20 cellular contexts compared by ENCODE assay signal in genomic region chr5:65184780-65185179, GRCh38.
DNase-seq lines count a peak whose midpoint lies in the region; ATAC-seq, FAIRE-seq and TF ChIP-seq lines count a peak whose summit lies in the region.
"Had no signal": no experiment of that assay in that cellular context is flagged by ENCODE, and none has a peak within 500 bp of the region (broad histone marks: within the 10 kb centered on the region; RNA-seq: fewer than 3 reads in every experiment).

No MANE protein-coding gene starts in this region.

- no peaks in the 10 kb centered on the region for H3K27me3 Mint-ChIP-seq in astrocyte (ENCODE audit: low read depth, unreplicated experiment)
- H3K27me3 Mint-ChIP-seq: stimulated activated naive B cell treated with anti-CD40 and anti-IgM and Interleukin-4, amounts not matched to agents 10 μg/mL and 1 μg/mL and 100 μg/mL, for 72 hours had no signal

- H3K4me1 Mint-ChIP-seq in astrocyte (ENCODE audit: low read depth, unreplicated experiment), result peaks cover 47% of the 10 kb centered on the region
- H3K4me1 Mint-ChIP-seq: stimulated activated naive B cell treated with anti-CD40 and anti-IgM and Interleukin-4, amounts not matched to agents 10 μg/mL and 1 μg/mL and 100 μg/mL, for 72 hours had no signal

- H3K27me3 ChIP-seq in cardiac muscle cell, result no peaks in the 10 kb centered on the region
- no peaks in the 10 kb centered on the region for H3K27me3 ChIP-seq in astrocyte (ENCODE audit: insufficient read depth, low read length)
- H3K27me3 ChIP-seq: body of pancreas, MG63, sigmoid colon, uterus had no signal

- TF ChIP-seq CTCF in cardiac muscle cell (IDR thresholded peaks at IDR 0.05; ENCODE audit: low read depth, low read length), result no peak
- TF ChIP-seq CTCF in astrocyte (IDR thresholded peaks at IDR 0.05; ENCODE audit: insufficient read depth, low read depth, low read length), result no peak

- H3K9me3 ChIP-seq in cardiac muscle cell (ENCODE audit: low read depth) (no peaks in the 10 kb centered on the region), astrocyte (ENCODE audit: insufficient read depth, low read depth, low read length) (no peaks in the 10 kb centered on the region)
- H3K9me3 ChIP-seq: body of pancreas, MG63, sigmoid colon, uterus had no signal

- intact Hi-C loops in left cardiac atrium (cut with DNase I), result no loop called here

- H3K4me2 ChIP-seq in astrocyte (ENCODE audit: low read length), result no peak overlapping the region

- peaks cover 13% of the 10 kb centered on the region for H3K36me3 Mint-ChIP-seq in astrocyte (ENCODE audit: low read depth, unreplicated experiment)

- H3K4me1 ChIP-seq in cardiac muscle cell (ENCODE audit: low read depth) (no peaks in the 10 kb centered on the region), astrocyte (ENCODE audit: insufficient read depth, low read length) (peaks cover 18% of the 10 kb centered on the region)
- H3K4me1 ChIP-seq: body of pancreas, sigmoid colon, uterus had no signal

- H3K27ac Mint-ChIP-seq in astrocyte (ENCODE audit: unreplicated experiment), result peak overlapping the region; percentile 88
- H3K27ac Mint-ChIP-seq: stimulated activated naive B cell treated with anti-CD40 and anti-IgM and Interleukin-4, amounts not matched to agents 10 μg/mL and 1 μg/mL and 100 μg/mL, for 72 hours; T-helper 2 cell treated with Interferon-gamma antibody and Interleukin-4, amounts not matched to agents 5 μg/mL and 100 μg/mL, for 36 hours had no signal

- DNase-seq in cardiac muscle cell (ENCODE audit: low read depth in 1 of 2, low spot score in 1 of 2), result peak in 1 of 2 donors; percentile 41
- DNase-seq in left cardiac atrium, result no peak
- no peak for DNase-seq in astrocyte (ENCODE audit: low read depth)
- peak; percentile 34 for DNase-seq in left kidney (ENCODE audit: low read depth, low spot score)
- DNase-seq in stimulated activated naive CD8-positive, alpha-beta T cell treated with anti-CD3 and anti-CD28 coated beads, Interleukin-15, Interleukin-2, amounts not matched to agents 100 U/mL and 50 U/mL, for 24 hours, result no peak
- no peak for DNase-seq in DMS 273 (lab: John Stamatoyannopoulos, UW; ENCODE audit: unreplicated experiment)
- DNase-seq: activated CD4-positive, alpha-beta T cell treated with anti-CD3 and anti-CD28 coated beads for 4 hours; activated gamma-delta T cell treated with Interleukin-2 at 50 U/mL for 16 hours; body of pancreas; effector memory CD4-positive, alpha-beta T cell; MG63; NCI-H2029 treated with DMSO at 0.1 percent for 48 hours; OCI-M1; sigmoid colon; stimulated activated CD4-positive, alpha-beta T cell treated with anti-CD3 and anti-CD28 coated beads, Interleukin-4, amount 100 ng/mL, for 4 hours; stimulated activated naive B cell treated with anti-CD40 and anti-IgM and Interleukin-4, amounts not matched to agents 10 μg/mL and 1 μg/mL and 100 μg/mL, for 72 hours; uterus had no signal

- FAIRE-seq in astrocyte (lab: Jason Lieb, UNC), result no peak

- no peaks in the 10 kb centered on the region for H3K79me2 ChIP-seq in astrocyte (ENCODE audit: insufficient read depth, low read length)

- no peak overlapping the region for H2AFZ ChIP-seq in astrocyte (ENCODE audit: low read depth, low read length)

- peak overlapping the region; percentile 16 for H3K4me3 Mint-ChIP-seq in astrocyte (ENCODE audit: unreplicated experiment)
- H3K4me3 Mint-ChIP-seq: stimulated activated naive B cell treated with anti-CD40 and anti-IgM and Interleukin-4, amounts not matched to agents 10 μg/mL and 1 μg/mL and 100 μg/mL, for 72 hours; T-helper 2 cell treated with Interferon-gamma antibody and Interleukin-4, amounts not matched to agents 5 μg/mL and 100 μg/mL, for 36 hours had no signal

- H3K9ac ChIP-seq in astrocyte (ENCODE audit: low read length), result no peak overlapping the region

- H3K9me3 Mint-ChIP-seq in astrocyte (ENCODE audit: unreplicated experiment), result no peaks in the 10 kb centered on the region
- H3K9me3 Mint-ChIP-seq: stimulated activated naive B cell treated with anti-CD40 and anti-IgM and Interleukin-4, amounts not matched to agents 10 μg/mL and 1 μg/mL and 100 μg/mL, for 72 hours; T-helper 2 cell treated with Interferon-gamma antibody and Interleukin-4, amounts not matched to agents 5 μg/mL and 100 μg/mL, for 36 hours had no signal

- ATAC-seq in left cardiac atrium (no peak), HG02642 (IDR thresholded peaks at IDR 0.05; ENCODE audit: poor library complexity, unreplicated experiment) (no peak), HG02759 (IDR thresholded peaks at IDR 0.05; ENCODE audit: unreplicated experiment) (no peak)
- no peak for ATAC-seq in stimulated activated naive CD8-positive, alpha-beta T cell treated with anti-CD3 and anti-CD28 coated beads, Interleukin-15, Interleukin-2, amounts not matched to agents 100 U/mL and 50 U/mL, for 24 hours
- ATAC-seq: body of pancreas; stimulated activated naive B cell treated with anti-CD40 and anti-IgM and Interleukin-4, amounts not matched to agents 10 μg/mL and 1 μg/mL and 100 μg/mL, for 72 hours had no signal

- H3K36me3 ChIP-seq in cardiac muscle cell (no peaks in the 10 kb centered on the region), astrocyte (ENCODE audit: insufficient read depth, low read length) (peaks cover 32% of the 10 kb centered on the region)
- H3K36me3 ChIP-seq: sigmoid colon, uterus had no signal

- H3K4me3 ChIP-seq in cardiac muscle cell (no peak overlapping the region), astrocyte (ENCODE audit: insufficient read depth, low read depth, low read length) (no peak overlapping the region)
- H3K4me3 ChIP-seq: body of pancreas, MG63, sigmoid colon, uterus had no signal

- H4K20me1 ChIP-seq in astrocyte (ENCODE audit: insufficient read depth, low read length), result no peaks in the 10 kb centered on the region

- H3K27ac ChIP-seq in cardiac muscle cell, result peak overlapping the region; percentile 14
- H3K27ac ChIP-seq in astrocyte (ENCODE audit: low read depth, low read length), result peak overlapping the region; percentile 55
- H3K27ac ChIP-seq: body of pancreas, sigmoid colon, uterus had no signal
